9 cellular contexts compared by ENCODE assay signal in the genomic region with DNA sequence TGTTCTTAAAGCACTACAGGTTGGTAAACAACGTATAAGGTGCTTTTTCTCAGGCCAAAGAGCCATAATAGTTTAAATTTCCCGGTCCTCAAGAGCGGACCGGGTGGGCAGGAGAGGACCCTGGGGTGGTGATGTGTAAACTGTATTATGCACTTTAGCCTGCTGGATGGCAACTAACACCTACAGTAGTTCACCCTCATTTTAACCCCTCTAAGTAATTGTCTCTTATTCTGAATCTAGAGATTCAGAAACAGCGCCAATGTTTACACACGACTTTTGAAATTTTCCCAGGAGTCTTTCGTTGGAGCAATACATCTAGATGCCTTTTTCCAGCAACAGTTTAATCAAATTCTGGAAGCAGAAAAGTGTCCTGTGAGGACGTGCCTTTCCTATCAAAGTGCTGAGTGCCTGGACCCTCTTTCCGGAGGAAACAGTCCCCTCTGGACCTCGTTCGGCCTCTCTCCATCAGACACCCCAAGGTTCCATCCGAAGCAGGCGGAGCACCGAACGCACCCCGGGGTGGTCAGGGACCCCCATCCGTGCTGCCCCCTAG. TPM values are rescaled to one million over a fixed set of nuclear protein-coding genes. Genes with fewer than 3 reads are reported as not detected.
DNase-seq lines count a peak whose midpoint lies in the region; ATAC-seq and TF ChIP-seq lines count a peak whose summit lies in the region.
"Had no signal": no experiment of that assay in that cellular context is flagged by ENCODE, and none has a peak within 500 bp of the region (broad histone marks: within the 10 kb centered on the region; RNA-seq: fewer than 3 reads in every experiment).

No MANE protein-coding gene starts in this region.

- CTCF ChIA-PET in activated CD8-positive, alpha-beta memory T cell treated with anti-CD3 and anti-CD28 coated beads, Interleukin-2, amount 10 ng/mL, durations not matched to agents 7 days and 5 days (lab: Charles Lee) = no interaction called here

- H3K9me3 Mint-ChIP-seq in activated CD8-positive, alpha-beta memory T cell treated with anti-CD3 and anti-CD28 coated beads, Interleukin-2, amount 10 ng/mL, durations not matched to agents 7 days and 5 days (ENCODE audit: low read depth) = no peaks in the 10 kb centered on the region

- no peak for ATAC-seq in activated CD8-positive, alpha-beta memory T cell treated with anti-CD3 and anti-CD28 coated beads, Interleukin-2, amount 10 ng/mL, durations not matched to agents 7 days and 5 days
- peak; percentile 7 for ATAC-seq in left lobe of liver
- ATAC-seq in HG02970 (IDR thresholded peaks at IDR 0.05; ENCODE audit: low FRiP score, unreplicated experiment) = no peak
- no peak for ATAC-seq in HG02623 (IDR thresholded peaks at IDR 0.05; ENCODE audit: unreplicated experiment)

- WGBS in thymus = 27% methylated on average over 17 of the region's 17 CpGs

- peaks cover 18% of the 10 kb centered on the region for H3K27me3 ChIP-seq in adipocyte (replicated peaks; ENCODE audit: control insufficient read depth, insufficient read depth, low read length)
- peaks cover 46% of the 10 kb centered on the region for H3K27me3 ChIP-seq in thymus (ENCODE audit: control insufficient read depth, insufficient read depth)

- H3K27ac Mint-ChIP-seq in activated CD8-positive, alpha-beta memory T cell treated with anti-CD3 and anti-CD28 coated beads, Interleukin-2, amount 10 ng/mL, durations not matched to agents 7 days and 5 days = no peak overlapping the region

- no peak overlapping the region for H3K27ac ChIP-seq in thymus (ENCODE audit: low read depth)

- peaks cover 69% of the 10 kb centered on the region for H3K27me3 Mint-ChIP-seq in activated CD8-positive, alpha-beta memory T cell treated with anti-CD3 and anti-CD28 coated beads, Interleukin-2, amount 10 ng/mL, durations not matched to agents 7 days and 5 days

- DNase-seq in activated CD8-positive, alpha-beta memory T cell treated with anti-CD3 and anti-CD28 coated beads, Interleukin-2, amount 10 ng/mL, durations not matched to agents 7 days and 5 days = no peak
- DNase-seq in activated CD8-positive, alpha-beta memory T cell treated with anti-CD3 and anti-CD28 coated beads, Interleukin-2, amount 50 U/mL, for 48 hours = no peak
- DNase-seq in adipocyte (ENCODE audit: low read depth) (no peak), left lobe of liver (ENCODE audit: low spot score) (no peak), GM13976 (ENCODE audit: low spot score) (no peak)
- DNase-seq: DND-41 had no signal

- peak overlapping the region; percentile 55 for H3K4me3 Mint-ChIP-seq in activated CD8-positive, alpha-beta memory T cell treated with anti-CD3 and anti-CD28 coated beads, Interleukin-2, amount 10 ng/mL, durations not matched to agents 7 days and 5 days

- TF ChIP-seq CTCF in GM13976 (IDR thresholded peaks at IDR 0.05; ENCODE audit: borderline replicate concordance, control extremely low read depth, extremely low read depth, insufficient read depth, missing control alignments) = no peak

- no peaks in the 10 kb centered on the region for H3K9me3 ChIP-seq in adipocyte (ENCODE audit: control insufficient read depth, low read length)
- no peaks in the 10 kb centered on the region for H3K9me3 ChIP-seq in thymus (ENCODE audit: control insufficient read depth)

- peak overlapping the region; percentile 84 for H3K4me3 ChIP-seq in adipocyte (ENCODE audit: low read length)
- peak overlapping the region; percentile 46 for H3K4me3 ChIP-seq in thymus (ENCODE audit: low read length)

- H3K36me3 Mint-ChIP-seq in activated CD8-positive, alpha-beta memory T cell treated with anti-CD3 and anti-CD28 coated beads, Interleukin-2, amount 10 ng/mL, durations not matched to agents 7 days and 5 days = no peaks in the 10 kb centered on the region

- H3K4me1 ChIP-seq in adipocyte (ENCODE audit: control insufficient read depth, insufficient read depth, low read length) = peaks cover 19% of the 10 kb centered on the region
- no peaks in the 10 kb centered on the region for H3K4me1 ChIP-seq in thymus (ENCODE audit: control insufficient read depth, insufficient read depth, low read length)

- in situ Hi-C loops in GM13976 (cut with MboI; ENCODE audit: low sequenced_read_pairs, unreplicated experiment) = no loop called here

- no peak overlapping the region for H3K9ac ChIP-seq in adipocyte (ENCODE audit: low read length)

- H3K36me3 ChIP-seq in adipocyte (ENCODE audit: control insufficient read depth, insufficient read depth, low read length, severe bottlenecking) (no peaks in the 10 kb centered on the region), thymus (ENCODE audit: control insufficient read depth, insufficient read depth) (no peaks in the 10 kb centered on the region)

- peaks cover 11% of the 10 kb centered on the region for H3K4me1 Mint-ChIP-seq in activated CD8-positive, alpha-beta memory T cell treated with anti-CD3 and anti-CD28 coated beads, Interleukin-2, amount 10 ng/mL, durations not matched to agents 7 days and 5 days

RNA-seq across cellular contexts. Expression of gene OCLN, which starts 0.7 kb away (rescaled TPM):
- 1 to 10 TPM in 1 of 2 experiments, under 1 TPM in 1; 0.91 to 1.9 TPM for total RNA-seq in activated CD8-positive, alpha-beta memory T cell treated with anti-CD3 and anti-CD28 coated beads, Interleukin-2, amount 10 ng/mL, durations not matched to agents 7 days and 5 days
- total RNA-seq in left lobe of liver = 27.3 TPM
- polyA plus RNA-seq in thymus = 7.4 TPM
